18 cellular contexts compared by ENCODE assay signal in the genomic region with DNA sequence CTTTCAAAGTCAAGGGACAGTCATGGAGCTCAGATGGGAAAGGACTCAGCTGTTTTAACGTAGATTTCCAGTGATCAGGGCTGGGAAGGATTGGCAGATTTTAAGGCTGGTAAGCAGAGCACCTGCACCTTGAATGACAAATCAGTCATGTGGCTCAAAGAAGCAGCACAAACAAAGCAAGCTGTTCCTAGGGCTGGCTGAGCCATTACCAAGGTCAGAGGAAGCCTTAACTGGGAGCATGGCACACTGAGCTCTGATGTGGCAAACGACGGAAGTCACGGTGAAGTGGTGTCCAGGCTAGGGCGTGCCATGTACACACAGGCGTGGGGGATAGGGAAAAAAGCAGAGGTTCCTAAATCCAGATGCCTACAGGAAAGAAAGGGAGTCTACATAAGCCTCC.
"Had no signal": no experiment of that assay in that cellular context is flagged by ENCODE, and none has a peak within 500 bp of the region (broad histone marks: within the 10 kb centered on the region; RNA-seq: fewer than 3 reads in every experiment).

No MANE protein-coding gene starts in this region.

- H3K9ac ChIP-seq: neural progenitor cell had no signal

- H3K36me3 ChIP-seq: cardiac muscle cell, esophagus squamous epithelium, lower lobe of right lung, neural progenitor cell, prostate gland, right atrium auricular region, tibial artery had no signal

- H3K27me3 ChIP-seq: cardiac muscle cell, esophagus squamous epithelium, right atrium auricular region, tibial artery had no signal

- DNase-seq: activated CD4-positive, alpha-beta memory T cell treated with anti-CD3 and anti-CD28 coated beads for 36 hours; activated CD4-positive, alpha-beta T cell treated with anti-CD3 and anti-CD28 coated beads for 48 hours; activated naive CD4-positive, alpha-beta T cell treated with anti-CD3 and anti-CD28 coated beads, Interleukin-2, amount 10 ng/mL, durations not matched to agents 7 days and 5 days; activated T-cell treated with anti-CD3 and anti-CD28 coated beads, Interleukin-2, amount 50 U/mL, for 48 hours; amygdala; cortex of kidney; endodermal cell; esophagus squamous epithelium; lower lobe of right lung; naive thymus-derived CD4-positive, alpha-beta T cell; stimulated activated CD4-positive, alpha-beta T cell treated with anti-CD3 and anti-CD28 coated beads, Interleukin-12 subunit alpha, Interleukin-12 subunit beta, amount 100 ng/mL, for 4 hours; stimulated activated CD4-positive, alpha-beta T cell treated with anti-CD3 and anti-CD28 coated beads, Interleukin-4, amount 100 ng/mL, for 4 hours; tibial artery had no signal

- H3K4me3 ChIP-seq: cardiac muscle cell, esophagus squamous epithelium, lower lobe of right lung, neural progenitor cell, prostate gland, right atrium auricular region, tibial artery had no signal

- ATAC-seq: left lobe of liver; lower lobe of right lung; naive thymus-derived CD4-positive, alpha-beta T cell had no signal

- H3K9me3 ChIP-seq: esophagus squamous epithelium, lower lobe of right lung, prostate gland, right atrium auricular region, tibial artery had no signal

- H3K4me1 ChIP-seq: esophagus squamous epithelium, lower lobe of right lung, prostate gland, right atrium auricular region had no signal

- H3K27ac ChIP-seq: cardiac muscle cell, esophagus squamous epithelium, lower lobe of right lung, neural progenitor cell, prostate gland, right atrium auricular region, tibial artery had no signal

- H2AFZ ChIP-seq: neural progenitor cell had no signal

- H3K4me2 ChIP-seq: neural progenitor cell had no signal
